7 cellular contexts compared by ENCODE assay signal in genomic region chr17:3891626-3892094, GRCh38. TPM values are rescaled to one million over a fixed set of nuclear protein-coding genes. Genes with fewer than 3 reads are reported as not detected.
DNase-seq lines count a peak whose midpoint lies in the region; ATAC-seq and TF ChIP-seq lines count a peak whose summit lies in the region.

No MANE protein-coding gene starts in this region.

- no peak for ATAC-seq in stimulated activated effector memory CD8-positive, alpha-beta T cell treated with anti-CD3 and anti-CD28 coated beads, Interleukin-12 subunit alpha, Interleukin-12 subunit beta, amount 100 ng/mL, for 72 hours
- no peak for ATAC-seq in GM21360 (IDR thresholded peaks at IDR 0.05; ENCODE audit: unreplicated experiment)

- H3K4me3 ChIP-seq in H7 (ENCODE audit: insufficient read depth, low read depth, low read length) (peak overlapping the region; percentile 86), WERI-Rb-1 (ENCODE audit: low read depth, low read length) (peak overlapping the region; percentile 83), foreskin fibroblast (ENCODE audit: low read depth in 1 of 2, low read length in 2 of 2) (peak overlapping the region; percentile 58 to 63)

- H3K4me3 Mint-ChIP-seq in stimulated activated effector memory CD8-positive, alpha-beta T cell treated with anti-CD3 and anti-CD28 coated beads, Interleukin-12 subunit alpha, Interleukin-12 subunit beta, amount 100 ng/mL, for 72 hours = peak overlapping the region; percentile 71

- H3K9me3 ChIP-seq in WERI-Rb-1 (ENCODE audit: severe bottlenecking) = no peaks in the 10 kb centered on the region

- DNase-seq in H7 (no peak), WERI-Rb-1 (no peak), foreskin fibroblast (peak in 1 of 2 donors; percentile 46), RKO (ENCODE audit: low spot score) (no peak)
- DNase-seq in stimulated activated effector memory CD8-positive, alpha-beta T cell treated with anti-CD3 and anti-CD28 coated beads, Interleukin-12 subunit alpha, Interleukin-12 subunit beta, amount 100 ng/mL, for 72 hours (ENCODE audit: low spot score in 2 of 2) = no peak
- DNase-seq in NK-92 treated with Interleukin-12 subunit alpha and Interleukin-12 subunit beta, amount 100 ng/mL, for 24 hours (lab: John Stamatoyannopoulos, UW) = no peak

- TF ChIP-seq CTCF in WERI-Rb-1 (IDR thresholded peaks at IDR 0.05; ENCODE audit: low read depth, low read length) (no peak), foreskin fibroblast (IDR thresholded peaks at IDR 0.05; ENCODE audit: low read depth, low read length) (no peak)

- no peaks in the 10 kb centered on the region for H3K9me3 Mint-ChIP-seq in stimulated activated effector memory CD8-positive, alpha-beta T cell treated with anti-CD3 and anti-CD28 coated beads, Interleukin-12 subunit alpha, Interleukin-12 subunit beta, amount 100 ng/mL, for 72 hours

- H3K36me3 Mint-ChIP-seq in stimulated activated effector memory CD8-positive, alpha-beta T cell treated with anti-CD3 and anti-CD28 coated beads, Interleukin-12 subunit alpha, Interleukin-12 subunit beta, amount 100 ng/mL, for 72 hours = peaks cover 9% of the 10 kb centered on the region

- H3K36me3 ChIP-seq in H7 (replicated peaks; ENCODE audit: control insufficient read depth, insufficient read depth, low read length) (no peaks in the 10 kb centered on the region), WERI-Rb-1 (peaks cover 3% of the 10 kb centered on the region; the same call in 1 of the 2 replicates)

- peak overlapping the region; percentile 84 for H3K27ac ChIP-seq in WERI-Rb-1

- H3K27ac Mint-ChIP-seq in stimulated activated effector memory CD8-positive, alpha-beta T cell treated with anti-CD3 and anti-CD28 coated beads, Interleukin-12 subunit alpha, Interleukin-12 subunit beta, amount 100 ng/mL, for 72 hours = peak overlapping the region; percentile 61

- H3K4me1 Mint-ChIP-seq in stimulated activated effector memory CD8-positive, alpha-beta T cell treated with anti-CD3 and anti-CD28 coated beads, Interleukin-12 subunit alpha, Interleukin-12 subunit beta, amount 100 ng/mL, for 72 hours = peaks cover 44% of the 10 kb centered on the region

- peaks cover 4% of the 10 kb centered on the region for H3K27me3 ChIP-seq in H7 (ENCODE audit: control insufficient read depth, insufficient read depth, low read length)
- H3K27me3 ChIP-seq in WERI-Rb-1 (ENCODE audit: insufficient read depth, low read depth, severe bottlenecking) = no peaks in the 10 kb centered on the region

RNA-seq across cellular contexts. Expression of gene CAMKK1, which starts 1.2 kb away (rescaled TPM):
- total RNA-seq in H7 (2014; rRNA removed; shearing (Covaris generic)) = 6.0 and 6.7 TPM in 2 replicates

RNA-seq across cellular contexts. Expression of gene P2RX1, which starts 24.6 kb away (rescaled TPM):
- total RNA-seq in H7 (2014; rRNA removed; shearing (Covaris generic)) = 0.10 and 0.33 TPM in 2 replicates

RNA-seq across cellular contexts. Expression of gene NCBP3, which starts 45.6 kb away (rescaled TPM):
- total RNA-seq in H7 (2014; rRNA removed; shearing (Covaris generic)) = 17.5 and 28.0 TPM in 2 replicates
